28 cellular contexts compared by ENCODE assay signal in genomic region chrX:111460612-111461011, GRCh38. TPM values are rescaled to one million over a fixed set of nuclear protein-coding genes. Genes with fewer than 3 reads are reported as not detected.
"Had no signal": no experiment of that assay in that cellular context is flagged by ENCODE, and none has a peak within 500 bp of the region (broad histone marks: within the 10 kb centered on the region; RNA-seq: fewer than 3 reads in every experiment).

No MANE protein-coding gene starts in this region.

- H3K27me3 ChIP-seq: cardiac muscle cell, foreskin keratinocyte, left lung, ovary, right atrium auricular region had no signal

- H3K4me3 Mint-ChIP-seq: activated CD8-positive, alpha-beta memory T cell treated with anti-CD3 and anti-CD28 coated beads, Interleukin-2, amount 10 ng/mL, durations not matched to agents 7 days and 5 days; activated CD8-positive, alpha-beta T cell treated with anti-CD3 and anti-CD28 coated beads, Interleukin-2, amount 10 ng/mL, durations not matched to agents 7 days and 5 days; activated T-cell treated with anti-CD3 and anti-CD28 coated beads, Interleukin-2, amount 50 U/mL, for 72 hours; brain; nephron progenitor cell had no signal

- H3K4me1 ChIP-seq: foreskin keratinocyte, heart left ventricle, left lung, psoas muscle, right atrium auricular region, tibial nerve had no signal

- DNase-seq: activated CD4-positive, alpha-beta T cell treated with anti-CD3 and anti-CD28 coated beads for 1 hour; activated CD8-positive, alpha-beta memory T cell treated with anti-CD3 and anti-CD28 coated beads, Interleukin-2, amount 10 ng/mL, durations not matched to agents 7 days and 5 days; activated CD8-positive, alpha-beta T cell treated with anti-CD3 and anti-CD28 coated beads, Interleukin-2, amount 10 ng/mL, durations not matched to agents 7 days and 5 days; activated naive CD4-positive, alpha-beta T cell; activated T-cell treated with anti-CD3 and anti-CD28 coated beads, Interleukin-2, amount 50 U/mL, for 72 hours; anterior cingulate cortex; cerebellar nuclear complex; cortex of kidney; foreskin keratinocyte; heart left ventricle; left lung; nephron progenitor cell; ovary; psoas muscle; stimulated activated CD4-positive, alpha-beta T cell treated with anti-CD3 and anti-CD28 coated beads, Interleukin-2, amount 100 ng/mL, for 48 hours; stimulated activated naive CD4-positive, alpha-beta T cell treated with Interleukin-2 at 50 U/mL for 16 hours; T-helper 2 cell had no signal

- FAIRE-seq: endothelial cell of umbilical vein had no signal

- H3K27me3 Mint-ChIP-seq: activated CD8-positive, alpha-beta memory T cell treated with anti-CD3 and anti-CD28 coated beads, Interleukin-2, amount 10 ng/mL, durations not matched to agents 7 days and 5 days had no signal

- H3K27ac Mint-ChIP-seq: activated CD8-positive, alpha-beta memory T cell treated with anti-CD3 and anti-CD28 coated beads, Interleukin-2, amount 10 ng/mL, durations not matched to agents 7 days and 5 days; activated CD8-positive, alpha-beta T cell treated with anti-CD3 and anti-CD28 coated beads, Interleukin-2, amount 10 ng/mL, durations not matched to agents 7 days and 5 days; activated naive CD4-positive, alpha-beta T cell treated with anti-CD3 and anti-CD28 coated beads, Interleukin-2, amount 50 U/mL, for 72 hours; activated T-cell treated with anti-CD3 and anti-CD28 coated beads, Interleukin-2, amount 50 U/mL, for 72 hours; nephron progenitor cell had no signal

- ATAC-seq: activated CD8-positive, alpha-beta memory T cell treated with anti-CD3 and anti-CD28 coated beads, Interleukin-2, amount 10 ng/mL, durations not matched to agents 7 days and 5 days; activated CD8-positive, alpha-beta T cell treated with anti-CD3 and anti-CD28 coated beads, Interleukin-2, amount 10 ng/mL, durations not matched to agents 7 days and 5 days; activated naive CD4-positive, alpha-beta T cell treated with anti-CD3 and anti-CD28 coated beads, Interleukin-2, amount 50 U/mL, for 72 hours; activated T-cell treated with anti-CD3 and anti-CD28 coated beads, Interleukin-2, amount 50 U/mL, for 72 hours; foreskin keratinocyte; heart left ventricle; left lung; psoas muscle had no signal

- H3K36me3 Mint-ChIP-seq: activated CD8-positive, alpha-beta memory T cell treated with anti-CD3 and anti-CD28 coated beads, Interleukin-2, amount 10 ng/mL, durations not matched to agents 7 days and 5 days; activated naive CD4-positive, alpha-beta T cell treated with anti-CD3 and anti-CD28 coated beads, Interleukin-2, amount 50 U/mL, for 72 hours; brain had no signal

- H3K4me3 ChIP-seq: cardiac muscle cell, heart left ventricle, left lung, lung, ovary, psoas muscle, right atrium auricular region, tibial nerve had no signal

- H3K9me3 Mint-ChIP-seq: activated naive CD4-positive, alpha-beta T cell treated with anti-CD3 and anti-CD28 coated beads, Interleukin-2, amount 50 U/mL, for 72 hours; activated T-cell treated with anti-CD3 and anti-CD28 coated beads, Interleukin-2, amount 50 U/mL, for 72 hours had no signal

- H3K9me3 ChIP-seq: heart left ventricle, left lung, ovary, psoas muscle, right atrium auricular region, tibial nerve had no signal

- H3K27ac ChIP-seq: cardiac muscle cell, foreskin keratinocyte, heart left ventricle, left lung, ovary, psoas muscle, right atrium auricular region, tibial nerve had no signal

- H3K36me3 ChIP-seq: cardiac muscle cell, heart left ventricle, left lung, ovary, right atrium auricular region, tibial nerve had no signal

- H3K4me1 Mint-ChIP-seq: activated CD8-positive, alpha-beta memory T cell treated with anti-CD3 and anti-CD28 coated beads, Interleukin-2, amount 10 ng/mL, durations not matched to agents 7 days and 5 days; nephron progenitor cell had no signal

RNA-seq across cellular contexts. Expression of gene DCX, which starts 48.6 kb away (rescaled TPM):
- total RNA-seq: activated CD8-positive, alpha-beta memory T cell treated with anti-CD3 and anti-CD28 coated beads, Interleukin-2, amount 10 ng/mL, durations not matched to agents 7 days and 5 days; activated CD8-positive, alpha-beta T cell treated with anti-CD3 and anti-CD28 coated beads, Interleukin-2, amount 10 ng/mL, durations not matched to agents 7 days and 5 days; activated naive CD4-positive, alpha-beta T cell treated with anti-CD3 and anti-CD28 coated beads, Interleukin-2, amount 50 U/mL, for 72 hours; activated T-cell treated with anti-CD3 and anti-CD28 coated beads, Interleukin-2, amount 50 U/mL, for 72 hours; endothelial cell of umbilical vein; fibroblast of lung; foreskin keratinocyte; kidney epithelial cell; left lung; psoas muscle; right atrium auricular region; ureter had no signal
- polyA plus RNA-seq: endothelial cell of umbilical vein, fibroblast of lung, foreskin keratinocyte, heart left ventricle had no signal

RNA-seq across cellular contexts. Expression of gene SERTM2, which starts 50.8 kb away (rescaled TPM):
- total RNA-seq: activated CD8-positive, alpha-beta memory T cell treated with anti-CD3 and anti-CD28 coated beads, Interleukin-2, amount 10 ng/mL, durations not matched to agents 7 days and 5 days; activated CD8-positive, alpha-beta T cell treated with anti-CD3 and anti-CD28 coated beads, Interleukin-2, amount 10 ng/mL, durations not matched to agents 7 days and 5 days; activated naive CD4-positive, alpha-beta T cell treated with anti-CD3 and anti-CD28 coated beads, Interleukin-2, amount 50 U/mL, for 72 hours; endothelial cell of umbilical vein; foreskin keratinocyte; kidney epithelial cell; lung; right atrium auricular region; tibial nerve had no signal
- polyA plus RNA-seq: endothelial cell of umbilical vein, esophagus, fibroblast of lung, foreskin keratinocyte, heart left ventricle, psoas muscle had no signal
